Comparison of ENCODE assay signal across 8 cellular contexts in the genomic region with DNA sequence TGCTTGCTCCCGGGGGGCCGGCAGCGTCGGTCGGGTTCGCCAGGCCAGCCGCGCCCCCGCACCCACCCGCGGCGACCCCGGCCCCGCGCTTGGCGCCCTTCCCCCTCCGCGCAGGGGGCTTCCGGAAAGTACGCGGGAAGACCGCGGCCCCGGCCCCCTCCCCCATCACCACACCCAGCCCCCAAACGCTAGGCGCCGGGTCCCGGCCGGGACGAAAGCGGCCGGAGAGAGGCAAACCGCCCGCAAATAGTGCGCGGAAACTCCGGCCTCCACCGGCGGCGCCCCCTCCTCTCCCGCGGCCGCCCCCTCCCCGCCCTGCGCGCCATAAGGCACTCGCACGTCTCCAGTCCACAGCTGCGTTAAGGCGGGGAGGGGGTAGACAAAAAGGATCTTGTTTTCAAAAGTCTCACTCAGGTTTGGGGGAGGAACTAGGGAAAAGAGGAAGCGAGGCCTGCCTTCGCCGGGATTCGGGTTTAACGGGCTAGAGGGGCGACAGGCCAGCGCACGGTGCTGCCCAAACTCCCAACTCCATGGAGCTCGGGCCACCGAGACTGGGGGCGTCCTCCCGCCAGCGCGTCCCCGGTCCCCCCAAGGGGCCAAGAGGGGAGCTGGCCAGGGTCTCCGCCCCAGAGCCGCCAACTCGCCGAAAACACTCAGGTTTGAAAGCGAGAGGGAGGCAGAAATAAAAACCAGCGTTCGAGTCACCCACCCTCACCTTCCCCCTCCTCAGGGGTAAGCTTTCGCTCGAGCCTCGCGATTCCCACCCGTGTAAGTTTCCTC. TPM values are rescaled to one million over a fixed set of nuclear protein-coding genes. Genes with fewer than 3 reads are reported as not detected.
DNase-seq lines count a peak whose midpoint lies in the region; ATAC-seq and TF ChIP-seq lines count a peak whose summit lies in the region.

No MANE protein-coding gene starts in this region.

- peak overlapping the region; percentile 89 for H3K4me3 ChIP-seq in Jurkat, Clone E6-1 (ENCODE audit: low read length)
- peak overlapping the region; percentile 94 to 96 for H3K4me3 ChIP-seq in cardiac fibroblast (replicated peaks in 1 of 2; ENCODE audit: low read depth in 2 of 2, low read length in 2 of 2)

- TF ChIP-seq CTCF in cardiac fibroblast (IDR thresholded peaks at IDR 0.05; ENCODE audit: low read depth, low read length): no peak

- in situ Hi-C loops in Caki2 (cut with HindIII; ENCODE audit: low pct_unique_long_range_greater_than_20kb, low sequenced_read_pairs): loop anchor here (5.0 kb wide), 1 partner anchor 47 kb away; no protein-coding TSS in a partner anchor

- ATAC-seq in HG02588 (IDR thresholded peaks at IDR 0.05; ENCODE audit: unreplicated experiment) (no peak), HG03565 (IDR thresholded peaks at IDR 0.05; ENCODE audit: unreplicated experiment) (no peak)

- DNase-seq in Caki2 (ENCODE audit: low read depth): peak; percentile 41
- DNase-seq in Jurkat, Clone E6-1 (ENCODE audit: low read depth, low spot score): no peak
- peak; percentile 7 for DNase-seq in T-helper 9 cell
- peak; percentile 45 to 54 for DNase-seq in cardiac fibroblast (ENCODE audit: low read depth in 2 of 2)
- DNase-seq in islet precursor cell: peak; percentile 68
- DNase-seq in stimulated activated CD4-positive, alpha-beta T cell treated with anti-CD3 and anti-CD28 coated beads, Interleukin-15, amount 100 ng/mL, for 24 hours: peak; percentile 63

RNA-seq across cellular contexts. Expression of gene ANP32A, which starts 1.8 kb away (rescaled TPM):
- total RNA-seq in Caki2 (2014; rRNA removed; shearing (Covaris generic); ENCODE audit: low replicate concordance): 27.1 and 53.8 TPM in 2 replicates
- polyA plus RNA-seq in Jurkat, Clone E6-1 (2012; ENCODE audit: insufficient read depth, insufficient read length): 632 TPM
